ENCODE assay signal across 21 cellular contexts in genomic region chr6:79416931-79417330, GRCh38.
"Had no signal": no experiment of that assay in that cellular context is flagged by ENCODE, and none has a peak within 500 bp of the region (broad histone marks: within the 10 kb centered on the region; RNA-seq: fewer than 3 reads in every experiment).

No MANE protein-coding gene starts in this region.

- H3K36me3 ChIP-seq: esophagus squamous epithelium, gastroesophageal sphincter, neutrophil, right lobe of liver, spleen, tibial artery, upper lobe of right lung, vagina had no signal

- H3K27ac ChIP-seq: esophagus squamous epithelium, gastroesophageal sphincter, neutrophil, psoas muscle, right lobe of liver, spleen, tibial artery, upper lobe of right lung, vagina had no signal

- H3K4me3 Mint-ChIP-seq: naive thymus-derived CD4-positive, alpha-beta T cell; nephron progenitor cell; stimulated activated memory B cell treated with anti-CD40 and anti-IgM and Interleukin-4, amounts not matched to agents 10 μg/mL and 1 μg/mL and 100 μg/mL, for 72 hours; stimulated activated naive CD8-positive, alpha-beta T cell treated with anti-CD3 and anti-CD28 coated beads, Interleukin-15, Interleukin-2, amounts not matched to agents 100 ng/mL and 50 ng/mL, for 24 hours had no signal

- H3K9me3 Mint-ChIP-seq: nephron progenitor cell; stimulated activated memory B cell treated with anti-CD40 and anti-IgM and Interleukin-4, amounts not matched to agents 10 μg/mL and 1 μg/mL and 100 μg/mL, for 72 hours; stimulated activated naive CD8-positive, alpha-beta T cell treated with anti-CD3 and anti-CD28 coated beads, Interleukin-15, Interleukin-2, amounts not matched to agents 100 ng/mL and 50 ng/mL, for 24 hours had no signal

- H3K27me3 Mint-ChIP-seq: stimulated activated memory B cell treated with anti-CD40 and anti-IgM and Interleukin-4, amounts not matched to agents 10 μg/mL and 1 μg/mL and 100 μg/mL, for 72 hours; stimulated activated naive CD8-positive, alpha-beta T cell treated with anti-CD3 and anti-CD28 coated beads, Interleukin-15, Interleukin-2, amounts not matched to agents 100 ng/mL and 50 ng/mL, for 24 hours had no signal

- H3K9me3 ChIP-seq: esophagus squamous epithelium, gastroesophageal sphincter, neutrophil, psoas muscle, right lobe of liver, spleen, tibial artery, upper lobe of right lung, vagina had no signal

- H3K36me3 Mint-ChIP-seq: naive thymus-derived CD4-positive, alpha-beta T cell; stimulated activated memory B cell treated with anti-CD40 and anti-IgM and Interleukin-4, amounts not matched to agents 10 μg/mL and 1 μg/mL and 100 μg/mL, for 72 hours had no signal

- H3K27me3 ChIP-seq: esophagus squamous epithelium, gastroesophageal sphincter, neutrophil, right lobe of liver, spleen, tibial artery, upper lobe of right lung, vagina had no signal

- H3K4me1 Mint-ChIP-seq: naive thymus-derived CD4-positive, alpha-beta T cell; nephron progenitor cell; stimulated activated memory B cell treated with anti-CD40 and anti-IgM and Interleukin-4, amounts not matched to agents 10 μg/mL and 1 μg/mL and 100 μg/mL, for 72 hours had no signal

- H3K27ac Mint-ChIP-seq: naive thymus-derived CD4-positive, alpha-beta T cell; nephron progenitor cell; stimulated activated memory B cell treated with anti-CD40 and anti-IgM and Interleukin-4, amounts not matched to agents 10 μg/mL and 1 μg/mL and 100 μg/mL, for 72 hours; stimulated activated naive CD8-positive, alpha-beta T cell treated with anti-CD3 and anti-CD28 coated beads, Interleukin-15, Interleukin-2, amounts not matched to agents 100 ng/mL and 50 ng/mL, for 24 hours had no signal

- H3K4me3 ChIP-seq: esophagus squamous epithelium, gastroesophageal sphincter, psoas muscle, right lobe of liver, spleen, tibial artery, upper lobe of right lung, vagina had no signal

- DNase-seq: esophagus squamous epithelium; foreskin fibroblast; glutamatergic neuron; islet precursor cell; mammary epithelial cell; naive thymus-derived CD4-positive, alpha-beta T cell; nephron progenitor cell; psoas muscle; retina; right lobe of liver; spleen; stimulated activated CD4-positive, alpha-beta T cell treated with anti-CD3 and anti-CD28 coated beads, Interleukin-15, amount 100 ng/mL, for 24 hours; stimulated activated CD4-positive, alpha-beta T cell treated with anti-CD3 and anti-CD28 coated beads, Interleukin-1b, Interleukin-23, amount 100 ng/mL, for 48 hours; stimulated activated CD4-positive, alpha-beta T cell treated with anti-CD3 and anti-CD28 coated beads, Interleukin-4, amount 100 ng/mL, for 24 hours; tibial artery; upper lobe of right lung had no signal

- H3K4me1 ChIP-seq: right lobe of liver, spleen, upper lobe of right lung, vagina had no signal
